17 cellular contexts compared by ENCODE assay signal in genomic region chr14:91322623-91323022, GRCh38.
DNase-seq lines count a peak whose midpoint lies in the region; ATAC-seq, FAIRE-seq and TF ChIP-seq lines count a peak whose summit lies in the region.
"Had no signal": no experiment of that assay in that cellular context is flagged by ENCODE, and none has a peak within 500 bp of the region (broad histone marks: within the 10 kb centered on the region; RNA-seq: fewer than 3 reads in every experiment).

No MANE protein-coding gene starts in this region.

- peaks cover 90% of the 10 kb centered on the region for H3K36me3 Mint-ChIP-seq in CD4-positive, alpha-beta T cell (ENCODE audit: low read depth)
- peaks cover 70% of the 10 kb centered on the region for H3K36me3 Mint-ChIP-seq in activated CD8-positive, alpha-beta T cell treated with anti-CD3 and anti-CD28 coated beads for 36 hours (ENCODE audit: low read depth)
- no peaks in the 10 kb centered on the region for H3K36me3 Mint-ChIP-seq in natural killer cell

- H3K4me3 Mint-ChIP-seq in CD4-positive, alpha-beta T cell, result no peak overlapping the region
- no peak overlapping the region for H3K4me3 Mint-ChIP-seq in activated CD8-positive, alpha-beta T cell treated with anti-CD3 and anti-CD28 coated beads for 36 hours
- no peak overlapping the region for H3K4me3 Mint-ChIP-seq in natural killer cell
- H3K4me3 Mint-ChIP-seq: nephron progenitor cell had no signal

- H3K27me3 Mint-ChIP-seq in CD4-positive, alpha-beta T cell, result no peaks in the 10 kb centered on the region
- H3K27me3 Mint-ChIP-seq in activated CD8-positive, alpha-beta T cell treated with anti-CD3 and anti-CD28 coated beads for 36 hours, result no peaks in the 10 kb centered on the region
- H3K27me3 Mint-ChIP-seq in natural killer cell (ENCODE audit: low read depth in 2 of 2), result no peaks in the 10 kb centered on the region

- ATAC-seq in CD4-positive, alpha-beta T cell (ENCODE audit: poor library complexity), result no peak
- no peak for ATAC-seq in activated CD8-positive, alpha-beta T cell treated with anti-CD3 and anti-CD28 coated beads for 36 hours
- no peak for ATAC-seq in natural killer cell
- no peak for ATAC-seq in HG03354 (IDR thresholded peaks at IDR 0.05; ENCODE audit: poor library complexity, severe bottlenecking, unreplicated experiment)
- no peak for ATAC-seq in HG03442 (IDR thresholded peaks at IDR 0.05; ENCODE audit: unreplicated experiment)

- peaks cover 80% of the 10 kb centered on the region for H3K4me1 Mint-ChIP-seq in CD4-positive, alpha-beta T cell (ENCODE audit: low read depth)
- peaks cover 87% of the 10 kb centered on the region for H3K4me1 Mint-ChIP-seq in activated CD8-positive, alpha-beta T cell treated with anti-CD3 and anti-CD28 coated beads for 36 hours (ENCODE audit: low read depth)
- peaks cover 54 to 60% of the 10 kb centered on the region in 2 donors for H3K4me1 Mint-ChIP-seq in natural killer cell

- H3K9me3 Mint-ChIP-seq in CD4-positive, alpha-beta T cell, result no peaks in the 10 kb centered on the region
- H3K9me3 Mint-ChIP-seq in activated CD8-positive, alpha-beta T cell treated with anti-CD3 and anti-CD28 coated beads for 36 hours, result no peaks in the 10 kb centered on the region
- no peaks in the 10 kb centered on the region for H3K9me3 Mint-ChIP-seq in natural killer cell
- H3K9me3 Mint-ChIP-seq: nephron progenitor cell had no signal

- no peaks in the 10 kb centered on the region for H3K9me3 ChIP-seq in CD4-positive, alpha-beta T cell (ENCODE audit: control insufficient read depth, low read length)
- H3K9me3 ChIP-seq: esophagus squamous epithelium had no signal

- H3K27ac Mint-ChIP-seq in CD4-positive, alpha-beta T cell, result peak overlapping the region; percentile 97
- peak overlapping the region; percentile 100 for H3K27ac Mint-ChIP-seq in activated CD8-positive, alpha-beta T cell treated with anti-CD3 and anti-CD28 coated beads for 36 hours
- H3K27ac Mint-ChIP-seq in natural killer cell, result peak overlapping the region; percentile 100
- H3K27ac Mint-ChIP-seq: nephron progenitor cell had no signal

- no peak for DNase-seq in CD4-positive, alpha-beta T cell
- no peak for DNase-seq in GM19239 (ENCODE audit: insufficient read length, low spot score)
- no peak for DNase-seq in activated CD8-positive, alpha-beta T cell treated with anti-CD3 and anti-CD28 coated beads for 36 hours
- DNase-seq in natural killer cell, result no peak
- no peak for DNase-seq in superior temporal gyrus (ENCODE audit: extremely low spot score)
- DNase-seq: DMS53; esophagus squamous epithelium; glutamatergic neuron; NCI-H1436; nephron progenitor cell; Right ventricle myocardium superior; stimulated activated CD4-positive, alpha-beta T cell treated with anti-CD3 and anti-CD28 coated beads, Interleukin-4, amount 100 ng/mL, for 1 hour; T-helper 1 cell had no signal

- CTCF ChIA-PET in CD4-positive, alpha-beta T cell (lab: Charles Lee), result interaction anchor here (1.2 to 4.9 kb wide), 9 partner anchors 12 to 102 kb away, joined by 5 to 53 read pairs (median 7); partner anchors contain the start of gene CCDC88C
- CTCF ChIA-PET in activated CD8-positive, alpha-beta T cell treated with anti-CD3 and anti-CD28 coated beads for 36 hours (lab: Charles Lee), result interaction anchor here (0.9 to 13.8 kb wide), 13 partner anchors 11 to 102 kb away, joined by 3 to 183 read pairs (median 10); partner anchors contain the start of gene CCDC88C

- POLR2A ChIA-PET in CD4-positive, alpha-beta T cell (lab: Charles Lee), result interaction anchor here (1.4 to 4.6 kb wide), 5 partner anchors 14 to 187 kb away, joined by 5 to 35 read pairs (median 8); partner anchors contain the start of gene PPP4R3A
- POLR2A ChIA-PET in activated CD8-positive, alpha-beta T cell treated with anti-CD3 and anti-CD28 coated beads for 36 hours (lab: Charles Lee), result interaction anchor here (1.0 to 10.5 kb wide), 4 partner anchors 15 to 187 kb away, joined by 4 to 137 read pairs (median 22); partner anchors contain the start of gene CCDC88C

- no peak for TF ChIP-seq CTCF in CD4-positive, alpha-beta T cell (IDR thresholded peaks at IDR 0.05)
- no peak for TF ChIP-seq CTCF in activated CD8-positive, alpha-beta T cell treated with anti-CD3 and anti-CD28 coated beads for 36 hours (IDR thresholded peaks at IDR 0.05)
- TF ChIP-seq CTCF in natural killer cell (IDR thresholded peaks at IDR 0.05), result no peak

- intact Hi-C loops in CD4-positive, alpha-beta T cell (cut with DNase I, micrococcal nuclease), result loop anchor here (1.0 to 5.0 kb wide), 6 partner anchors 28 to 188 kb away; partner anchors contain the start of gene PPP4R3A (in 1 of the 2)
- intact Hi-C loops in activated CD8-positive, alpha-beta T cell treated with anti-CD3 and anti-CD28 coated beads for 36 hours (cut with micrococcal nuclease), result loop anchor here (5.0 kb wide), 1 partner anchor 45 kb away; no protein-coding TSS in a partner anchor
- intact Hi-C loops in natural killer cell (cut with micrococcal nuclease), result loop anchor here (1.0 kb wide), 2 partner anchors 96 to 105 kb away; no protein-coding TSS in a partner anchor

- no peaks in the 10 kb centered on the region for H3K27me3 ChIP-seq in CD4-positive, alpha-beta T cell (ENCODE audit: control insufficient read depth, insufficient read depth, low read length)
- H3K27me3 ChIP-seq: esophagus squamous epithelium had no signal

- peak; percentile 4 for FAIRE-seq in GM19239 (lab: Jason Lieb, UNC)
- FAIRE-seq: bronchial epithelial cell, H1 had no signal

- peak overlapping the region; percentile 95 for H3K27ac ChIP-seq in CD4-positive, alpha-beta T cell (ENCODE audit: low read depth, low read length)
